Comparison of ENCODE assay signal across 10 cellular contexts in the genomic region with DNA sequence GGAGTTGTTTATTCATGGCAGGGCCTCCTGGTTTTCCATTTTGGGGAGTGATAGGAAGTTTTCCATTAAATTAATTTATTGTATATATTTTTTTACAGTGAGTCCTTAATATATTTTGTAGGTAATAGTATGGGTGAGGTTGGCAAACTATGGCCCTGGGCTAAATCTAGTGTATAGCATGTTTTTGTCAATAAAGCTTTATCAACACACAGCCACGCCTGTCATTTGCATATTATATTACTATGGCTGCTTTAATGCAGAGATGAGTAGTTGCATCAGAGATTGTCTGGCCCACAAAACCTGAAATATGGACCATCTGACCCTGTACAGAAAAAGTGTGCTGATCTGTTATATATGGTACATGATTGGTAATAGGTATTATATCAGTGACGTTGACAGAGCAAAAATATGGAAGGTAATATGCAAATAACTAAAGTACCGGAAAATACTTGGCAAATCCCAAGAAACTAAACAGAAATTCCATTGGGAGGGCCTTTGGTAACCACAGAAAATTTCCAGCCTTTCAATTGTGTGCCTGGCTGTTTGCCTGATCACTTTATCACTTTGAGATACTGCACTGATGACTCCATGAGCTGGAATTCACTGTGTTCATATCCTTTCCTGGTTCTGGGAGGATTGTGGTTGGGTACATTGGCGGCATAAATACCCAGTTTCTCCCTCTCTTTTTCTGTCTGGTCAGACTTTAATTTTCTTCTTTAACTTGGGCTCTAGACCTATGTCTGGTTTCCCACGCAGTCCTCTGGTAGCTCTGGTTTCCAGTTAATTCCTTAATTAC.
A peak's percentile ranks its signal among the peaks of the same experiment; 100 is the strongest.
DNase-seq lines count a peak whose midpoint lies in the region; ATAC-seq and TF ChIP-seq lines count a peak whose summit lies in the region.
"Had no signal": no experiment of that assay in that cellular context is flagged by ENCODE, and none has a peak within 500 bp of the region (broad histone marks: within the 10 kb centered on the region; RNA-seq: fewer than 3 reads in every experiment).

No MANE protein-coding gene starts in this region.

- H2AFZ ChIP-seq in smooth muscle cell (ENCODE audit: low read depth) = no peak overlapping the region

- TF ChIP-seq CTCF in VCaP (conservative IDR thresholded peaks at IDR 0.05) (no peak), smooth muscle cell (IDR thresholded peaks at IDR 0.05; ENCODE audit: borderline replicate concordance, insufficient read depth, poor library complexity, severe bottlenecking) (no peak)

- H3K27me3 ChIP-seq in smooth muscle cell (ENCODE audit: low read depth) = no peaks in the 10 kb centered on the region

- peaks cover 33% of the 10 kb centered on the region for H3K4me1 ChIP-seq in smooth muscle cell (ENCODE audit: low read depth)

- peak; percentile 57 for DNase-seq in HK-2 (ENCODE audit: unreplicated experiment)
- DNase-seq in glomerular endothelial cell (ENCODE audit: extremely low read depth, low read depth, low spot score) = peak; percentile 72
- no peak for DNase-seq in smooth muscle cell (lab: John Stamatoyannopoulos, UW; ENCODE audit: unreplicated experiment)
- no peak for DNase-seq in C1 segment of cervical spinal cord (lab: John Stamatoyannopoulos, UW)
- no peak for DNase-seq in SIG-M5 (lab: John Stamatoyannopoulos, UW)
- DNase-seq: activated CD4-positive, CD25-positive, alpha-beta regulatory T cell; effector CD8-positive, alpha-beta T cell; NCI-H1694 had no signal

- 23% methylated on average over 5 of the region's 5 CpGs for WGBS in smooth muscle cell (ENCODE audit: low lambda C conversion rate)

- no peaks in the 10 kb centered on the region for H3K36me3 ChIP-seq in smooth muscle cell (ENCODE audit: low read depth)

- peak overlapping the region; percentile 75 for H3K9ac ChIP-seq in smooth muscle cell (ENCODE audit: low read depth)

- H3K9me3 ChIP-seq in smooth muscle cell (replicated peaks; ENCODE audit: low read depth) = no peaks in the 10 kb centered on the region

- no peaks in the 10 kb centered on the region for H4K20me1 ChIP-seq in smooth muscle cell (ENCODE audit: low read depth)

- peak overlapping the region; percentile 1 for H3K4me3 ChIP-seq in smooth muscle cell

- peak overlapping the region; percentile 77 for H3K4me2 ChIP-seq in smooth muscle cell

- H3K79me2 ChIP-seq in smooth muscle cell (ENCODE audit: low read depth) = no peaks in the 10 kb centered on the region

- peak overlapping the region; percentile 86 for H3K27ac ChIP-seq in VCaP
- peak overlapping the region; percentile 96 for H3K27ac ChIP-seq in smooth muscle cell (ENCODE audit: low read depth)

- no peak for ATAC-seq in GM21786 (IDR thresholded peaks at IDR 0.05; ENCODE audit: unreplicated experiment)

- peaks cover 5% of the 10 kb centered on the region for H3F3A ChIP-seq in smooth muscle cell (ENCODE audit: low read depth)

Comparison
In these comparisons a context has a peak if more than half of its experiments do, and no peak if none do; other contexts are left out.
1. DNase-seq: peak in HK-2 (single experiment) and glomerular endothelial cell (single experiment); none in smooth muscle cell (single experiment), C1 segment of cervical spinal cord (0 of 14) and SIG-M5 (single experiment).